Comparison of ENCODE assay signal across 35 cellular contexts in genomic region chr14:80847093-80847492, GRCh38.
"Had no signal": no experiment of that assay in that cellular context is flagged by ENCODE, and none has a peak within 500 bp of the region (broad histone marks: within the 10 kb centered on the region; RNA-seq: fewer than 3 reads in every experiment).

No MANE protein-coding gene starts in this region.

- H3K36me3 ChIP-seq: MG63 had no signal

- H3K4me3 ChIP-seq: MG63 had no signal

- H3K4me2 ChIP-seq: KMS-11 had no signal

- DNase-seq: Karpas-422, Kasumi-1, KBM-7, KG1, MG63, MM.1S, MV-4-11, NCI-H1048, NCI-H1092, NCI-H1092 treated with DMSO at 0.1 percent for 48 hours, NCI-H1105, NCI-H1105 treated with DMSO at 0.1 percent for 48 hours, NCI-H1417, NCI-H1417 treated with DMSO at 0.1 percent for 48 hours, NCI-H1436, NCI-H1436 treated with DMSO at 0.1 percent for 48 hours, NCI-H146, NCI-H1694, NCI-H1694 treated with DMSO at 0.1 percent for 48 hours, NCI-H187, NCI-H187 treated with DMSO at 0.1 percent for 48 hours, NCI-H1930, NCI-H2029, NCI-H2029 treated with DMSO at 0.1 percent for 48 hours, NCI-H2081, NCI-H2081 treated with DMSO at 0.1 percent for 48 hours, NCI-H2107, NCI-H2171, NCI-H2171 treated with DMSO at 0.1 percent for 48 hours, NCI-H2227 treated with DMSO at 0.1 percent for 48 hours, NCI-H226, NCI-H345, NCI-H446, NCI-H446 treated with DMSO at 0.1 percent for 48 hours had no signal

- H3K27me3 ChIP-seq: MG63 had no signal

- H3K27ac ChIP-seq: KMS-11 had no signal

- H3K9ac ChIP-seq: KMS-11 had no signal

- H3K9me3 ChIP-seq: MG63 had no signal
